Comparison of ENCODE assay signal across 15 cellular contexts in genomic region chr3:52845157-52845556, GRCh38. TPM values are rescaled to one million over a fixed set of nuclear protein-coding genes. Genes with fewer than 3 reads are reported as not detected.
A peak's percentile ranks its signal among the peaks of the same experiment; 100 is the strongest.
DNase-seq lines count a peak whose midpoint lies in the region; ATAC-seq and TF ChIP-seq lines count a peak whose summit lies in the region.
"Had no signal": no experiment of that assay in that cellular context is flagged by ENCODE, and none has a peak within 500 bp of the region (broad histone marks: within the 10 kb centered on the region; RNA-seq: fewer than 3 reads in every experiment).

No MANE protein-coding gene starts in this region.

- 23 to 34% methylated on average over 6 of the region's 6 CpGs for WGBS in heart right ventricle, 2 donors

- H3K27me3 ChIP-seq in BLaER1 treated with 17β-estradiol and CSF1 and Interleukin-3, amounts not matched to agents 10 nM and 100 nM: no peaks in the 10 kb centered on the region
- H3K27me3 ChIP-seq in heart right ventricle: no peaks in the 10 kb centered on the region
- H3K27me3 ChIP-seq: cardiac muscle cell had no signal

- ATAC-seq in heart right ventricle: peak; percentile 64 to 84 (median 73)
- no peak for ATAC-seq in GM18858 (IDR thresholded peaks at IDR 0.05; ENCODE audit: unreplicated experiment)
- ATAC-seq: stimulated activated naive CD8-positive, alpha-beta T cell treated with anti-CD3 and anti-CD28 coated beads, Interleukin-15, Interleukin-2, amounts not matched to agents 100 U/mL and 50 U/mL, for 24 hours had no signal

- peak overlapping the region in 10 of 11 experiments; percentile 67 to 85 (median 82); a peak in 20 of 22 replicates for H3K27ac ChIP-seq in BLaER1 treated with 17β-estradiol and CSF1 and Interleukin-3, amounts not matched to agents 10 nM and 100 nM
- peak overlapping the region; percentile 48 to 84 (median 73) for H3K27ac ChIP-seq in heart right ventricle
- H3K27ac ChIP-seq: cardiac muscle cell had no signal

- peaks cover 88 to 100% (median 98%) of the 10 kb centered on the region in 10 experiments for H3K4me1 ChIP-seq in BLaER1 treated with 17β-estradiol and CSF1 and Interleukin-3, amounts not matched to agents 10 nM and 100 nM
- peaks cover 22 to 66% (median 47%) of the 10 kb centered on the region in 9 donors for H3K4me1 ChIP-seq in heart right ventricle

- H4K20me1 ChIP-seq in BLaER1 treated with 17β-estradiol and CSF1 and Interleukin-3, amounts not matched to agents 10 nM and 100 nM: no peaks in the 10 kb centered on the region; a peak in 1 of 22 replicates

- H3K4me3 ChIP-seq in BLaER1 treated with 17β-estradiol and CSF1 and Interleukin-3, amounts not matched to agents 10 nM and 100 nM: peak overlapping the region in 2 of 10 experiments; percentile 20; a peak in 2 of 20 replicates
- no peak overlapping the region for H3K4me3 ChIP-seq in heart right ventricle
- H3K4me3 ChIP-seq: cardiac muscle cell, GM12878 had no signal

- intact Hi-C loops in heart right ventricle (cut with DNase I): loop anchor here in 6 of 10 donors (2.0 to 10.0 kb wide), 5 partner anchors 50 to 228 kb away; partner anchors contain the start of gene STIMATE (in 3 of the 6)
- intact Hi-C loops in posterior vena cava (cut with DNase I): no loop called here

- DNase-seq in amniotic epithelial cell (ENCODE audit: low read depth): peak; percentile 36
- peak; percentile 49 to 69 for DNase-seq in heart right ventricle
- peak; percentile 91 for DNase-seq in posterior vena cava (ENCODE audit: low spot score)
- DNase-seq in NCI-H526 (lab: John Stamatoyannopoulos, UW): no peak
- DNase-seq in stimulated activated naive CD4-positive, alpha-beta T cell (lab: John Stamatoyannopoulos, UW): no peak
- no peak for DNase-seq in DMS114 treated with DMSO at 0.1 percent for 48 hours (lab: John Stamatoyannopoulos, UW; ENCODE audit: unreplicated experiment)
- DNase-seq: NCI-H1092 had no signal

- no peak for TF ChIP-seq CTCF in heart right ventricle (IDR thresholded peaks at IDR 0.05)

- peak overlapping the region; percentile 75 to 97 (median 85) for H3K4me2 ChIP-seq in BLaER1 treated with 17β-estradiol and CSF1 and Interleukin-3, amounts not matched to agents 10 nM and 100 nM

- H3K9ac ChIP-seq in BLaER1 treated with 17β-estradiol and CSF1 and Interleukin-3, amounts not matched to agents 10 nM and 100 nM: peak overlapping the region in 10 of 11 experiments; percentile 10 to 81 (median 70); a peak in 17 of 22 replicates

- H3K36me3 ChIP-seq in BLaER1 treated with 17β-estradiol and CSF1 and Interleukin-3, amounts not matched to agents 10 nM and 100 nM: peaks cover 8 to 42% (median 22%) of the 10 kb centered on the region in 11 experiments; a peak in 20 of 22 replicates
- peaks cover 0 to 75% (median 31%) of the 10 kb centered on the region in 9 donors for H3K36me3 ChIP-seq in heart right ventricle
- H3K36me3 ChIP-seq: cardiac muscle cell had no signal

- no peaks in the 10 kb centered on the region for H3K9me3 ChIP-seq in BLaER1 treated with 17β-estradiol and CSF1 and Interleukin-3, amounts not matched to agents 10 nM and 100 nM (replicated peaks in 1 of 11)
- H3K9me3 ChIP-seq in heart right ventricle: no peaks in the 10 kb centered on the region

RNA-seq across cellular contexts. Expression of gene MUSTN1, which starts 10.3 kb away (rescaled TPM):
- total RNA-seq in heart right ventricle (10 to 100 TPM; 13.0 to 91.1 (median 37.5) TPM), posterior vena cava (100 to 1,000 TPM in 1 of 2 donors, 10 to 100 TPM in 1; 78.5 to 105 TPM)
- 100 to 1,000 TPM in 1 of 2 donors, 10 to 100 TPM in 1; 59.6 to 182 TPM for polyA plus RNA-seq in heart right ventricle
- total RNA-seq: cardiac muscle cell, SK-MEL-5 had no signal
- polyA plus RNA-seq: cardiac muscle cell had no signal

RNA-seq across cellular contexts. Expression of gene ITIH4, which starts 14.7 kb away (rescaled TPM):
- total RNA-seq in heart right ventricle: 1 to 10 TPM; 2.3 to 9.3 (median 4.3) TPM
- 10 to 100 TPM in 1 of 2 donors, 1 to 10 TPM in 1; 1.5 to 17.9 TPM for polyA plus RNA-seq in heart right ventricle
- total RNA-seq in posterior vena cava: 10 to 100 TPM; 19.1 to 28.8 TPM
- total RNA-seq: SK-MEL-5 had no signal

RNA-seq across cellular contexts. Expression of gene ITIH3, which starts 50.6 kb away (rescaled TPM):
- total RNA-seq in heart right ventricle: under 1 TPM; 0.13 to 0.97 (median 0.41) TPM
- polyA plus RNA-seq in heart right ventricle: 1 to 10 TPM; 1.0 to 1.3 TPM
- 10 to 100 TPM; 14.8 to 16.1 TPM for total RNA-seq in posterior vena cava
- total RNA-seq: activated CD8-positive, alpha-beta memory T cell treated with anti-CD3 and anti-CD28 coated beads for 36 hours; CD8-positive, alpha-beta T cell had no signal

RNA-seq across cellular contexts. Expression of gene STIMATE, which starts 52.2 kb away (rescaled TPM):
- total RNA-seq in heart right ventricle (1 to 10 TPM; 4.0 to 9.7 (median 7.3) TPM), posterior vena cava (10 to 100 TPM; 20.7 to 24.1 TPM)
- polyA plus RNA-seq in heart right ventricle: 1 to 10 TPM; 4.4 to 7.2 TPM

Comparison
In these comparisons a context has a peak if more than half of its experiments do, and no peak if none do; other contexts are left out.
1. DNase-seq: peak in amniotic epithelial cell (single experiment), heart right ventricle (2 of 2) and posterior vena cava (single experiment); none in NCI-H526 (0 of 2), stimulated activated naive CD4-positive, alpha-beta T cell (0 of 6) and DMS114 treated with DMSO at 0.1 percent for 48 hours (single experiment).
2. RNA of gene ITIH3, which starts 50.6 kb away (total RNA-seq): 14.8 to 16.1 TPM in posterior vena cava; 0.13 to 0.97 TPM in heart right ventricle; every median in the first group is over 4 times any median in the second.
3. intact Hi-C loops: an anchor here in heart right ventricle (2.0 to 10.0 kb wide); none called in posterior vena cava.